24 cellular contexts compared by ENCODE assay signal in the genomic region with DNA sequence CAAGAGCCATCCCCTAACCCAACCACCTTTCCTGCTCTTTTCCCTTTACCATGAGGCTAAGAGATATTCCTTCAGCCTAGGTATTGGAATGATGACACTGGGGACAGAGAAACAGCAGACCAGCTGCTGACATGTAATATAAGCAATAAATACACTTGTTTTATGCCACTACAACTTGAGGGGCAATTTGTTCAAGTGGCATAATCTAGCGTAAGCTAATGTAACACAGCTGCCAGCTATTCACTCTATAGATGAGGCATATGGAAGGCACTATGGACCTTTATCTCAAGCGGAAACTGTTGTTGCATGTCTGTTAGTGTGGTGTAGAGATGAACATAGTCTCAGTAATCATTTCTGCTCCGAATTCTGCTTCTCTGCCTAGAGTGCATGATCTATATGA.
DNase-seq lines count a peak whose midpoint lies in the region; ATAC-seq and TF ChIP-seq lines count a peak whose summit lies in the region.
"Had no signal": no experiment of that assay in that cellular context is flagged by ENCODE, and none has a peak within 500 bp of the region (broad histone marks: within the 10 kb centered on the region; RNA-seq: fewer than 3 reads in every experiment).

No MANE protein-coding gene starts in this region.

- DNase-seq in NCI-H1092 (lab: John Stamatoyannopoulos, UW) (peak; percentile 40), NCI-H1694 treated with DMSO at 0.1 percent for 48 hours (lab: John Stamatoyannopoulos, UW) (peak; percentile 80), SK-N-MC (ENCODE audit: low read depth, low spot score) (no peak), osteocyte (ENCODE audit: extremely low spot score, unreplicated experiment) (no peak)
- no peak for DNase-seq in natural killer cell treated with Interleukin-12 subunit alpha and Interleukin-12 subunit beta and Interleukin-15 and Interleukin-18, amount 100 ng/mL, for 72 hours (ENCODE audit: low spot score)
- DNase-seq in effector CD8-positive, alpha-beta T cell (lab: John Stamatoyannopoulos, UW) = no peak
- no peak for DNase-seq in NK-92 treated with Interleukin-12 subunit alpha and Interleukin-12 subunit beta, amount 100 ng/mL, for 24 hours (lab: John Stamatoyannopoulos, UW)
- DNase-seq: activated CD4-positive, alpha-beta T cell treated with anti-CD3 and anti-CD28 coated beads for 4 hours; activated T-cell treated with anti-CD3 and anti-CD28 coated beads, Interleukin-2, amount 50 U/mL, for 72 hours; CD8-positive, alpha-beta T cell; cerebellar nuclear complex; effector CD4-positive, alpha-beta T cell; left cardiac atrium; natural killer cell; NCI-H1048; NCI-H526 treated with DMSO at 0.1 percent for 48 hours; posterior cingulate gyrus; Right ventricle myocardium superior; stimulated activated naive CD4-positive, alpha-beta T cell treated with Interleukin-2 at 50 U/mL for 16 hours; thyroid gland had no signal

- no peaks in the 10 kb centered on the region for H3K27me3 Mint-ChIP-seq in osteocyte (ENCODE audit: unreplicated experiment)
- H3K27me3 Mint-ChIP-seq in natural killer cell treated with Interleukin-12 subunit alpha and Interleukin-12 subunit beta and Interleukin-15 and Interleukin-18, amount 100 ng/mL, for 72 hours = peaks cover 3% of the 10 kb centered on the region in 2 donors

- H3K36me3 Mint-ChIP-seq in osteocyte (ENCODE audit: unreplicated experiment) = peaks cover 18% of the 10 kb centered on the region
- no peaks in the 10 kb centered on the region for H3K36me3 Mint-ChIP-seq in natural killer cell treated with Interleukin-12 subunit alpha and Interleukin-12 subunit beta and Interleukin-15 and Interleukin-18, amount 100 ng/mL, for 72 hours
- H3K36me3 Mint-ChIP-seq: activated naive CD4-positive, alpha-beta T cell treated with anti-CD3 and anti-CD28 coated beads, Interleukin-2, amount 50 U/mL, for 24 hours; CD8-positive, alpha-beta T cell; natural killer cell had no signal

- no peaks in the 10 kb centered on the region for H3K9me3 Mint-ChIP-seq in osteocyte (ENCODE audit: unreplicated experiment)
- no peaks in the 10 kb centered on the region for H3K9me3 Mint-ChIP-seq in natural killer cell treated with Interleukin-12 subunit alpha and Interleukin-12 subunit beta and Interleukin-15 and Interleukin-18, amount 100 ng/mL, for 72 hours
- H3K9me3 Mint-ChIP-seq: activated T-cell treated with anti-CD3 and anti-CD28 coated beads, Interleukin-2, amount 50 U/mL, for 72 hours; CD8-positive, alpha-beta T cell; natural killer cell; T-helper 1 cell treated with Interleukin-12 subunit alpha and Interleukin-12 subunit beta and Interleukin-4 antibody, amounts not matched to agents 30 μg/mL and 1 μg/mL, for 36 hours had no signal

- H3K4me1 Mint-ChIP-seq in osteocyte (ENCODE audit: unreplicated experiment) = peaks cover 91% of the 10 kb centered on the region
- no peaks in the 10 kb centered on the region for H3K4me1 Mint-ChIP-seq in natural killer cell treated with Interleukin-12 subunit alpha and Interleukin-12 subunit beta and Interleukin-15 and Interleukin-18, amount 100 ng/mL, for 72 hours (ENCODE audit: low read depth in 2 of 2)
- H3K4me1 Mint-ChIP-seq: activated naive CD4-positive, alpha-beta T cell treated with anti-CD3 and anti-CD28 coated beads, Interleukin-2, amount 50 U/mL, for 24 hours; natural killer cell had no signal

- no peaks in the 10 kb centered on the region for H3K36me3 ChIP-seq in SK-N-MC (ENCODE audit: insufficient read depth, low read length)
- H3K36me3 ChIP-seq: thyroid gland had no signal

- peak overlapping the region; percentile 13; the same call in 1 of the 2 replicates for H3K4me3 ChIP-seq in SK-N-MC
- H3K4me3 ChIP-seq: GM12878, skin epidermis, thyroid gland had no signal

- H3K27ac ChIP-seq in SK-N-MC = peak overlapping the region; percentile 32; the same call in 1 of the 2 replicates

- H3K4me3 Mint-ChIP-seq in osteocyte (ENCODE audit: unreplicated experiment) = no peak overlapping the region
- H3K4me3 Mint-ChIP-seq in natural killer cell treated with Interleukin-12 subunit alpha and Interleukin-12 subunit beta and Interleukin-15 and Interleukin-18, amount 100 ng/mL, for 72 hours = no peak overlapping the region
- H3K4me3 Mint-ChIP-seq: activated naive CD4-positive, alpha-beta T cell treated with anti-CD3 and anti-CD28 coated beads, Interleukin-2, amount 50 U/mL, for 24 hours; activated T-cell treated with anti-CD3 and anti-CD28 coated beads, Interleukin-2, amount 50 U/mL, for 72 hours; CD8-positive, alpha-beta T cell; natural killer cell; T-helper 1 cell treated with Interleukin-12 subunit alpha and Interleukin-12 subunit beta and Interleukin-4 antibody, amounts not matched to agents 30 μg/mL and 1 μg/mL, for 36 hours had no signal

- H3K9ac ChIP-seq in SK-N-MC (ENCODE audit: insufficient read length) = no peak overlapping the region

- no peak for ATAC-seq in natural killer cell treated with Interleukin-12 subunit alpha and Interleukin-12 subunit beta and Interleukin-15 and Interleukin-18, amount 100 ng/mL, for 72 hours
- ATAC-seq: activated T-cell treated with anti-CD3 and anti-CD28 coated beads, Interleukin-2, amount 50 U/mL, for 72 hours; CD8-positive, alpha-beta T cell; GM12878; left cardiac atrium; natural killer cell had no signal

- H3K9me3 ChIP-seq in SK-N-MC (ENCODE audit: low read depth, low read length) = no peaks in the 10 kb centered on the region
- H3K9me3 ChIP-seq: thyroid gland had no signal

- peak overlapping the region; percentile 98 for H3K27ac Mint-ChIP-seq in osteocyte (ENCODE audit: unreplicated experiment)
- no peak overlapping the region for H3K27ac Mint-ChIP-seq in natural killer cell treated with Interleukin-12 subunit alpha and Interleukin-12 subunit beta and Interleukin-15 and Interleukin-18, amount 100 ng/mL, for 72 hours
- H3K27ac Mint-ChIP-seq: activated naive CD4-positive, alpha-beta T cell treated with anti-CD3 and anti-CD28 coated beads, Interleukin-2, amount 50 U/mL, for 24 hours; activated T-cell treated with anti-CD3 and anti-CD28 coated beads, Interleukin-2, amount 50 U/mL, for 72 hours; CD8-positive, alpha-beta T cell; natural killer cell; T-helper 1 cell treated with Interleukin-12 subunit alpha and Interleukin-12 subunit beta and Interleukin-4 antibody, amounts not matched to agents 30 μg/mL and 1 μg/mL, for 36 hours had no signal

- no peak for TF ChIP-seq CTCF in osteocyte (IDR thresholded peaks at IDR 0.05)

Comparison
In these comparisons a context has a peak if more than half of its experiments do, and no peak if none do; other contexts are left out.
1. DNase-seq: peak in NCI-H1092 (single experiment) and NCI-H1694 treated with DMSO at 0.1 percent for 48 hours (single experiment); none in SK-N-MC (single experiment), osteocyte (single experiment), natural killer cell treated with Interleukin-12 subunit alpha and Interleukin-12 subunit beta and Interleukin-15 and Interleukin-18, amount 100 ng/mL, for 72 hours (single experiment), effector CD8-positive, alpha-beta T cell (single experiment) and NK-92 treated with Interleukin-12 subunit alpha and Interleukin-12 subunit beta, amount 100 ng/mL, for 24 hours (single experiment).